In genomic region chr12:112153900-112154234, GRCh38 we compare ENCODE assay signal across 15 cellular contexts. TPM values are rescaled to one million over a fixed set of nuclear protein-coding genes. Genes with fewer than 3 reads are reported as not detected.
DNase-seq lines count a peak whose midpoint lies in the region; ATAC-seq and TF ChIP-seq lines count a peak whose summit lies in the region.
"Had no signal": no experiment of that assay in that cellular context is flagged by ENCODE, and none has a peak within 500 bp of the region (broad histone marks: within the 10 kb centered on the region; RNA-seq: fewer than 3 reads in every experiment).

No MANE protein-coding gene starts in this region.

- no peaks in the 10 kb centered on the region for H3K9me3 ChIP-seq in SK-N-MC (ENCODE audit: low read depth, low read length)
- H3K9me3 ChIP-seq in neutrophil: no peaks in the 10 kb centered on the region
- H3K9me3 ChIP-seq in vagina: no peaks in the 10 kb centered on the region

- H3K4me3 ChIP-seq in SK-N-MC (no peak overlapping the region), neutrophil (ENCODE audit: low read depth in 1 of 2, low read length in 1 of 2) (no peak overlapping the region), vagina (no peak overlapping the region)

- no peak for TF ChIP-seq POLR2A in vagina (IDR thresholded peaks at IDR 0.05)

- H3K4me1 ChIP-seq in neutrophil (ENCODE audit: control insufficient read depth in 1 of 2, insufficient read depth in 1 of 2, low read depth in 1 of 2, low read length in 1 of 2) (no peaks in the 10 kb centered on the region), vagina (no peaks in the 10 kb centered on the region)

- DNase-seq in SK-N-MC (ENCODE audit: low read depth, low spot score): no peak
- DNase-seq in endothelial cell (ENCODE audit: low spot score): no peak
- no peak for DNase-seq in cerebellum (ENCODE audit: low spot score)
- no peak for DNase-seq in vagina (ENCODE audit: extremely low spot score in 2 of 2)
- DNase-seq: ACHN; CD4-positive, alpha-beta memory T cell; DMS 273 treated with DMSO at 0.1 percent for 48 hours; GOT3; MV-4-11; NCI-H1417 treated with DMSO at 0.1 percent for 48 hours; NCI-H2029 treated with DMSO at 0.1 percent for 48 hours; NCI-H524 had no signal

- no peaks in the 10 kb centered on the region for H3K27me3 ChIP-seq in neutrophil
- no peaks in the 10 kb centered on the region for H3K27me3 ChIP-seq in vagina

- no peak overlapping the region for H3K9ac ChIP-seq in SK-N-MC (ENCODE audit: insufficient read length)

- ATAC-seq in HG03280 (IDR thresholded peaks at IDR 0.05; ENCODE audit: unreplicated experiment): no peak

- H3K27me3 Mint-ChIP-seq in endothelial cell (ENCODE audit: unreplicated experiment): no peaks in the 10 kb centered on the region
- H3K27me3 Mint-ChIP-seq: CD4-positive, alpha-beta memory T cell had no signal

- H3K36me3 ChIP-seq in SK-N-MC (ENCODE audit: insufficient read depth, low read length): peaks cover 62% of the 10 kb centered on the region
- H3K36me3 ChIP-seq in neutrophil: peaks cover 91% of the 10 kb centered on the region
- H3K36me3 ChIP-seq in vagina: peaks cover 0 to 62% of the 10 kb centered on the region in 2 donors

- H3K4me1 Mint-ChIP-seq in endothelial cell (ENCODE audit: unreplicated experiment): peaks cover 5% of the 10 kb centered on the region

- H3K27ac ChIP-seq in 22Rv1 (0 out of 2 replicates have a peak overlapping the region, but pooled peaks have one; percentile 7), SK-N-MC (0 out of 2 replicates have a peak overlapping the region, but pooled peaks have one; percentile 31), neutrophil (peak overlapping the region; percentile 31), vagina (no peak overlapping the region)

- intact Hi-C loops in vagina (cut with DNase I): no loop called here

- no peaks in the 10 kb centered on the region for H3K9me3 Mint-ChIP-seq in endothelial cell (ENCODE audit: unreplicated experiment)

- H3K27ac Mint-ChIP-seq in endothelial cell (ENCODE audit: unreplicated experiment): no peak overlapping the region

- peak overlapping the region; percentile 42 for H3K4me3 Mint-ChIP-seq in endothelial cell (ENCODE audit: unreplicated experiment)
- H3K4me3 Mint-ChIP-seq: CD4-positive, alpha-beta memory T cell had no signal

- TF ChIP-seq CTCF in 22Rv1 (IDR thresholded peaks at IDR 0.05) (no peak), endothelial cell (IDR thresholded peaks at IDR 0.05; ENCODE audit: unreplicated experiment) (no peak), neutrophil (IDR thresholded peaks at IDR 0.05) (no peak), vagina (IDR thresholded peaks at IDR 0.05) (no peak)

- peaks cover 52% of the 10 kb centered on the region for H3K36me3 Mint-ChIP-seq in endothelial cell (ENCODE audit: low read depth, unreplicated experiment)

RNA-seq across cellular contexts. Expression of gene TRAFD1, which starts 28.5 kb away (rescaled TPM):
- total RNA-seq in endothelial cell (ENCODE audit: unreplicated experiment) (38.8 TPM), cerebellum (36.7 TPM), vagina (36.8 TPM)

RNA-seq across cellular contexts. Expression of gene NAA25, which starts 45.3 kb away (rescaled TPM):
- total RNA-seq in endothelial cell (ENCODE audit: unreplicated experiment) (23.4 TPM), cerebellum (41.8 TPM), vagina (24.1 TPM)
